8 cellular contexts compared by ENCODE assay signal in genomic region chr5:10726913-10727517, GRCh38. TPM values are rescaled to one million over a fixed set of nuclear protein-coding genes. Genes with fewer than 3 reads are reported as not detected.
DNase-seq lines count a peak whose midpoint lies in the region; ATAC-seq and TF ChIP-seq lines count a peak whose summit lies in the region.

No MANE protein-coding gene starts in this region.

- peak; percentile 35 for DNase-seq in GM13977 (ENCODE audit: low spot score)
- no peak for DNase-seq in fibroblast of lung (ENCODE audit: low read depth in 2 of 2)
- no peak for DNase-seq in ACHN
- DNase-seq in NCI-H2227 treated with DMSO at 0.1 percent for 48 hours (lab: John Stamatoyannopoulos, UW): no peak
- no peak for DNase-seq in amygdala (lab: John Stamatoyannopoulos, UW)
- DNase-seq in globus pallidus (ENCODE audit: low spot score): no peak

- H3K27ac ChIP-seq in fibroblast of lung (ENCODE audit: insufficient read depth, low read length): peak overlapping the region; percentile 19

- no peak overlapping the region for H3K9ac ChIP-seq in fibroblast of lung (ENCODE audit: insufficient read depth, low read length)

- H3K27me3 ChIP-seq in fibroblast of lung (ENCODE audit: control insufficient read depth, insufficient read depth, low read length): no peaks in the 10 kb centered on the region

- H3K4me3 ChIP-seq in fibroblast of lung (replicated peaks in 1 of 4; ENCODE audit: control extremely low read depth in 1 of 4, insufficient read depth in 1 of 4, low read depth in 3 of 4, low read length in 4 of 4): no peak overlapping the region

- no peak overlapping the region for H3K4me2 ChIP-seq in fibroblast of lung (ENCODE audit: extremely low read depth, insufficient read depth, low read length)

- H3K9me3 ChIP-seq in fibroblast of lung (ENCODE audit: control insufficient read depth, insufficient read depth, low read depth, low read length): no peaks in the 10 kb centered on the region

- TF ChIP-seq CTCF in GM13977 (IDR thresholded peaks at IDR 0.05; ENCODE audit: extremely low read depth, insufficient read depth, missing control alignments): no peak
- no peak for TF ChIP-seq CTCF in fibroblast of lung (conservative IDR thresholded peaks at IDR 0.05 in 1 of 2, IDR thresholded peaks at IDR 0.05 in 1 of 2; ENCODE audit: low read depth in 1 of 2, low read length in 2 of 2)

- peaks cover 22% of the 10 kb centered on the region for H3K4me1 ChIP-seq in fibroblast of lung (ENCODE audit: control insufficient read depth, extremely low read depth, insufficient read depth, low read length)

- no peak overlapping the region for H2AFZ ChIP-seq in fibroblast of lung (ENCODE audit: low read length)

- in situ Hi-C loops in GM13977 (cut with MboI; ENCODE audit: low pct_unique_long_range_greater_than_20kb, low sequenced_read_pairs, unreplicated experiment): no loop called here
- in situ Hi-C loops in ACHN (cut with HindIII; ENCODE audit: low pct_ligation_motif_present, low pct_unique_long_range_greater_than_20kb, low sequenced_read_pairs): no loop called here

- H4K20me1 ChIP-seq in fibroblast of lung (ENCODE audit: control insufficient read depth, extremely low read depth, insufficient read depth, low read length): no peaks in the 10 kb centered on the region

- peaks cover 22% of the 10 kb centered on the region for H3K79me2 ChIP-seq in fibroblast of lung (ENCODE audit: control insufficient read depth, insufficient read depth, low read length)

- H3K36me3 ChIP-seq in fibroblast of lung (ENCODE audit: control insufficient read depth, insufficient read depth, low read length): peaks cover 5% of the 10 kb centered on the region

- ATAC-seq in GM21360 (IDR thresholded peaks at IDR 0.05; ENCODE audit: unreplicated experiment) (peak; percentile 67), HG03378 (IDR thresholded peaks at IDR 0.05; ENCODE audit: unreplicated experiment) (peak; percentile 97)

RNA-seq across cellular contexts. Expression of gene DAP, which starts 34.0 kb away (rescaled TPM):
- total RNA-seq in fibroblast of lung: 24.7 and 56.6 TPM in 2 replicates
- polyA plus RNA-seq in fibroblast of lung: 158 and 197 TPM in 2 replicates
- 180 and 243 TPM in 2 replicates for polyA plus RNA-seq in fibroblast of lung (2012)
- 244 and 298 TPM in 2 replicates for polyA minus RNA-seq in fibroblast of lung (ENCODE audit: low replicate concordance)
